ENCODE assay signal across 1 cellular context in genomic region chr11:128302425-128303186, GRCh38.
A peak's percentile ranks its signal among the peaks of the same experiment; 100 is the strongest.
TF ChIP-seq lines count a peak whose summit lies in the region.

No MANE protein-coding gene starts in this region.

TF ChIP-seq in GM12878, 131 proteins besides CTCF, POLR2A, EP300 and RAD21 (continued from another document and continues in another):
- TF ChIP-seq BCLAF1 (IDR thresholded peaks at IDR 0.05): no peak
- TF ChIP-seq EZH2 (IDR thresholded peaks at IDR 0.05; ENCODE audit: borderline replicate concordance, control insufficient read depth, low read depth, low read length): no peak
- no peak for TF ChIP-seq MEF2B (IDR thresholded peaks at IDR 0.05; ENCODE audit: partially characterized antibody, poor library complexity, severe bottlenecking)
- 0 out of 2 replicates have a peak, but pooled peaks have one; percentile 27 for TF ChIP-seq CBFB (IDR thresholded peaks at IDR 0.05; ENCODE audit: low read depth)
- TF ChIP-seq MTA2 (IDR thresholded peaks at IDR 0.05; ENCODE audit: low read depth): peak; percentile 93
- no peak for TF ChIP-seq E2F4 (IDR thresholded peaks at IDR 0.05; ENCODE audit: low read depth, low read length)
- no peak for TF ChIP-seq ZNF274 (IDR thresholded peaks at IDR 0.05; ENCODE audit: insufficient read depth, insufficient read length)
- TF ChIP-seq RUNX3 (IDR thresholded peaks at IDR 0.05; ENCODE audit: low read length): peak; percentile 80
- TF ChIP-seq PML (IDR thresholded peaks at IDR 0.05; ENCODE audit: low read length): no peak
- peak; percentile 55; the same call in 1 of the 2 replicates for TF ChIP-seq SMARCA5 (IDR thresholded peaks at IDR 0.05)
- TF ChIP-seq ATF2 (IDR thresholded peaks at IDR 0.05; ENCODE audit: low read length): peak; percentile 35; the same call in 1 of the 2 replicates
- 0 out of 2 replicates have a peak, but pooled peaks have one; percentile 69 for TF ChIP-seq TBL1XR1 (IDR thresholded peaks at IDR 0.05; ENCODE audit: low read depth, low read length)
- TF ChIP-seq RFX5 (IDR thresholded peaks at IDR 0.05; ENCODE audit: low read depth, low read length): no peak
- TF ChIP-seq TCF7 (IDR thresholded peaks at IDR 0.05; ENCODE audit: borderline replicate concordance): no peak
- no peak for TF ChIP-seq NR2C1 (IDR thresholded peaks at IDR 0.05)
- TF ChIP-seq SIX5 (IDR thresholded peaks at IDR 0.05; ENCODE audit: low read depth, low read length, severe bottlenecking): no peak
- no peak for TF ChIP-seq CUX1 (IDR thresholded peaks at IDR 0.05; ENCODE audit: insufficient replicate concordance, low read depth, low read length)
- no peak for TF ChIP-seq ZNF622 (IDR thresholded peaks at IDR 0.05)
- no peak for TF ChIP-seq SRF (IDR thresholded peaks at IDR 0.05; ENCODE audit: low read depth in 2 of 2, low read length in 2 of 2)
- TF ChIP-seq MYB (IDR thresholded peaks at IDR 0.05; ENCODE audit: borderline replicate concordance, low read depth, low read length): no peak
- TF ChIP-seq HCFC1 (IDR thresholded peaks at IDR 0.05; ENCODE audit: low read length): no peak
- TF ChIP-seq MXI1 (IDR thresholded peaks at IDR 0.05; ENCODE audit: low read depth, low read length): no peak; the same call in 1 of the 2 replicates
- TF ChIP-seq TCF3 (IDR thresholded peaks at IDR 0.05; ENCODE audit: borderline replicate concordance, insufficient read depth, low read depth, low read length): no peak
- TF ChIP-seq MLLT1 (IDR thresholded peaks at IDR 0.05): peak; percentile 65; the same call in 1 of the 2 replicates
- peak; percentile 49; the same call in 1 of the 2 replicates for TF ChIP-seq RELB (IDR thresholded peaks at IDR 0.05; ENCODE audit: low read depth)
- TF ChIP-seq ZNF24 (IDR thresholded peaks at IDR 0.05): no peak
- TF ChIP-seq RBBP5 (conservative IDR thresholded peaks at IDR 0.05): no peak
- TF ChIP-seq STAT1 (conservative IDR thresholded peaks at IDR 0.05): no peak
- TF ChIP-seq MYC (IDR thresholded peaks at IDR 0.05; ENCODE audit: insufficient read depth, insufficient read length, insufficient replicate concordance, low read length, severe bottlenecking): no peak
- TF ChIP-seq GABPA (IDR thresholded peaks at IDR 0.05; ENCODE audit: low read depth): no peak
- TF ChIP-seq ASH2L (IDR thresholded peaks at IDR 0.05; ENCODE audit: borderline replicate concordance, low read depth): no peak
- TF ChIP-seq IRF5 (IDR thresholded peaks at IDR 0.05; ENCODE audit: borderline replicate concordance): no peak
- no peak for TF ChIP-seq KLF5 (IDR thresholded peaks at IDR 0.05; ENCODE audit: partially characterized antibody)
- no peak for TF ChIP-seq ZZZ3 (IDR thresholded peaks at IDR 0.05; ENCODE audit: control insufficient read depth, insufficient read length, low read depth)
- no peak for TF ChIP-seq REST (IDR thresholded peaks at IDR 0.05; ENCODE audit: low read depth, low read length)
- TF ChIP-seq KAT2A (conservative IDR thresholded peaks at IDR 0.05; ENCODE audit: control insufficient read depth, low read depth, low read length): no peak
- TF ChIP-seq ELK1 (IDR thresholded peaks at IDR 0.05; ENCODE audit: low read depth, low read length): no peak
- TF ChIP-seq POLR2AphosphoS5 (IDR thresholded peaks at IDR 0.05; ENCODE audit: low read length): no peak
- 0 out of 2 replicates have a peak, but pooled peaks have one; percentile 53 for TF ChIP-seq NBN (IDR thresholded peaks at IDR 0.05)
- TF ChIP-seq RCOR1 (conservative IDR thresholded peaks at IDR 0.05; ENCODE audit: low read depth, low read length): no peak
- TF ChIP-seq SREBF2 (IDR thresholded peaks at IDR 0.05; ENCODE audit: low read length): no peak
- no peak for TF ChIP-seq TARDBP (IDR thresholded peaks at IDR 0.05; ENCODE audit: borderline replicate concordance)
- no peak for TF ChIP-seq FOS (IDR thresholded peaks at IDR 0.05; ENCODE audit: borderline replicate concordance, extremely low read depth, insufficient read length)
